In genomic region chr2:113603467-113604084, GRCh38 we compare ENCODE assay signal across 8 cellular contexts. TPM values are rescaled to one million over a fixed set of nuclear protein-coding genes. Genes with fewer than 3 reads are reported as not detected.
DNase-seq lines count a peak whose midpoint lies in the region; ATAC-seq, FAIRE-seq and TF ChIP-seq lines count a peak whose summit lies in the region.
"Not testable (repeated sequence)": the region's sequence is repeated elsewhere in the genome, so short reads cannot be mapped to it uniquely, and the experiment has no call there.

No MANE protein-coding gene starts in this region.

- not testable (repeated sequence) for H3K36me3 ChIP-seq in K562 (ENCODE audit: control insufficient read depth, insufficient read depth, low read length); cardiac muscle cell; neuron (ENCODE audit: insufficient read depth, low read length)

- H3K9me1 ChIP-seq in K562 (ENCODE audit: control insufficient read depth, insufficient read depth, low read length): not testable (repeated sequence)

- peak overlapping the region; percentile 88 for H3K27ac ChIP-seq in HL-60 (replicated peaks)
- peak overlapping the region; percentile 81 for H3K27ac ChIP-seq in K562 (ENCODE audit: extremely low read depth, low read depth, low read length)
- H3K27ac ChIP-seq in cardiac muscle cell: peak overlapping the region; percentile 93

- H3K9me3 ChIP-seq in K562 (replicated peaks; ENCODE audit: control insufficient read depth, insufficient read depth, low read depth, low read length); cardiac muscle cell (ENCODE audit: low read depth); neuron (ENCODE audit: low read length): not testable (repeated sequence)

- CTCF ChIA-PET in Calu3 (lab: Charles Lee): not testable (repeated sequence)
- CTCF ChIA-PET in WTC11 (lab: Charles Lee): interaction anchor here (1.1 to 1.3 kb wide), 2 partner anchors 97 to 116 kb away, joined by 3 to 5 read pairs; no protein-coding TSS in a partner anchor
- CTCF ChIA-PET in K562 (lab: Yijun Ruan, JAX; ENCODE audit: low intra/inter-chr PET ratio): interaction anchor here (1.3 kb wide), 1 partner anchor 117 kb away, joined by 4 read pairs; no protein-coding TSS in a partner anchor

- not testable (repeated sequence) for FAIRE-seq in K562 (lab: Jason Lieb, UNC)

- not testable (repeated sequence) for TF ChIP-seq EP300 in K562 (IDR thresholded peaks at IDR 0.05; ENCODE audit: low read length)

- H3K79me2 ChIP-seq in K562 (ENCODE audit: control insufficient read depth, insufficient read depth, low read length): not testable (repeated sequence)

- peak overlapping the region; percentile 67 to 87 for H3K9ac ChIP-seq in K562 (ENCODE audit: insufficient read depth in 1 of 2, low read depth in 2 of 2, low read length in 2 of 2)

- TF ChIP-seq RAD21 in K562 (CRISPR knock-in tag; conservative IDR thresholded peaks at IDR 0.05 in 1 of 2, IDR thresholded peaks at IDR 0.05 in 1 of 2): not testable (repeated sequence)

- TF ChIP-seq CTCF in Calu3 (IDR thresholded peaks at IDR 0.05; ENCODE audit: unreplicated experiment); HL-60 (IDR thresholded peaks at IDR 0.05; ENCODE audit: insufficient read depth, low read length); WTC11 (IDR thresholded peaks at IDR 0.05); K562 (IDR thresholded peaks at IDR 0.05 in 2 of 3, conservative IDR thresholded peaks at IDR 0.05 in 1 of 3; ENCODE audit: insufficient read depth in 2 of 3, low read depth in 1 of 3, low read length in 3 of 3); cardiac muscle cell (IDR thresholded peaks at IDR 0.05; ENCODE audit: low read depth, low read length): not testable (repeated sequence)

- WGBS in K562 (ENCODE audit: insufficient coverage, low coverage, missing lambda C conversion rate): under 1% methylated on average over 19 of the region's 84 CpGs

- H3K4me3 ChIP-seq in HL-60 (replicated peaks; ENCODE audit: insufficient read depth, low read length) (peak overlapping the region; percentile 44), K562 (peak overlapping the region; percentile 55), cardiac muscle cell (peak overlapping the region; percentile 57), neuron (ENCODE audit: low read length) (peak overlapping the region; percentile 90)

- H3K4me1 ChIP-seq in K562 (replicated peaks in 1 of 2; ENCODE audit: control insufficient read depth in 2 of 2, insufficient read depth in 2 of 2, low read length in 2 of 2); cardiac muscle cell (ENCODE audit: low read depth); neuron (ENCODE audit: insufficient read depth, low read length): not testable (repeated sequence)

- H3K9me3 Mint-ChIP-seq in Calu3 (ENCODE audit: low read depth, unreplicated experiment): not testable (repeated sequence)
- peaks cover 12% of the 10 kb centered on the region for H3K9me3 Mint-ChIP-seq in WTC11

- POLR2A ChIA-PET in WTC11 (lab: Charles Lee); K562 (lab: Yijun Ruan, JAX): not testable (repeated sequence)

- intact Hi-C loops in Calu3 (cut with micrococcal nuclease; ENCODE audit: unreplicated experiment); K562 (cut with micrococcal nuclease): not testable (repeated sequence)

- peak overlapping the region; percentile 82 for H2AFZ ChIP-seq in K562 (ENCODE audit: low read depth, low read length)
- not testable (repeated sequence) for H2AFZ ChIP-seq in neuron (ENCODE audit: low read depth, low read length)

- BruUV-seq in Calu3 (replicated peaks; lab: Mats Ljungman, UMichigan); K562 (replicated peaks; lab: Mats Ljungman, UMichigan): not testable (repeated sequence)

- H3K4me3 Mint-ChIP-seq in Calu3 (ENCODE audit: low read depth, unreplicated experiment) (peak overlapping the region; percentile 95), WTC11 (peak overlapping the region; percentile 65)

- H4K20me1 ChIP-seq in K562 (replicated peaks; ENCODE audit: control insufficient read depth, insufficient read depth, low read length): not testable (repeated sequence)

- peak; percentile 77 for TF ChIP-seq POLR2A in K562 (conservative IDR thresholded peaks at IDR 0.05)

- not testable (repeated sequence) for H3K4me1 Mint-ChIP-seq in Calu3 (ENCODE audit: low read depth, unreplicated experiment); WTC11

- H3K27ac Mint-ChIP-seq in Calu3 (ENCODE audit: unreplicated experiment) (peak overlapping the region; percentile 68), WTC11 (0 out of 2 replicates have a peak overlapping the region, but pooled peaks have one; percentile 60)

- not testable (repeated sequence) for H3K27me3 Mint-ChIP-seq in Calu3 (ENCODE audit: unreplicated experiment)
- peaks cover 13% of the 10 kb centered on the region for H3K27me3 Mint-ChIP-seq in WTC11 (ENCODE audit: low read depth)

- in situ Hi-C loops in K562 (cut with MboI): not testable (repeated sequence)

- peaks cover 13% of the 10 kb centered on the region for H3K36me3 Mint-ChIP-seq in Calu3 (ENCODE audit: insufficient read depth, unreplicated experiment)
- H3K36me3 Mint-ChIP-seq in WTC11: not testable (repeated sequence)

- not testable (repeated sequence) for H3K27me3 ChIP-seq in HL-60 (ENCODE audit: insufficient read depth, poor library complexity, severe bottlenecking); K562 (ENCODE audit: control insufficient read depth in 2 of 2, insufficient read depth in 2 of 2, low read length in 2 of 2); cardiac muscle cell; neuron (ENCODE audit: insufficient read depth, low read length)

- peak overlapping the region; percentile 80; the same call in 1 of the 2 replicates for H3K4me2 ChIP-seq in K562 (ENCODE audit: insufficient read depth, low read length)

- ATAC-seq in GM21447 (IDR thresholded peaks at IDR 0.05; ENCODE audit: unreplicated experiment) (peak; percentile 76), WTC11 (peak; percentile 92), K562 (peak; percentile 92)

- DNase-seq in Calu3 (peak; percentile 86), HL-60 (ENCODE audit: low read depth in 1 of 2, low spot score in 1 of 2) (peak; percentile 61 to 84), WTC11 (ENCODE audit: low spot score) (peak; percentile 60), K562 (ENCODE audit: extremely low read depth in 1 of 4, low spot score in 3 of 4) (peak; percentile 68 to 88 (median 74)), cardiac muscle cell (ENCODE audit: low read depth in 1 of 2, low spot score in 1 of 2) (peak; percentile 84 to 94)
- DNase-seq in stimulated activated CD8-positive, alpha-beta memory T cell treated with anti-CD3 and anti-CD28 coated beads, Interleukin-4, amount 100 ng/mL, for 4 hours (ENCODE audit: low read depth in 2 of 2, low spot score in 1 of 2): peak; percentile 61 to 75

TF ChIP-seq in WTC11, 78 proteins besides CTCF, POLR2A, EP300 and RAD21:
- TF ChIP-seq GABPB1 (CRISPR knock-in tag; IDR thresholded peaks at IDR 0.05): peak; percentile 78; the same call in 1 of the 2 replicates

RNA-seq across cellular contexts. Expression of gene RABL2A, which starts 23.5 kb away (rescaled TPM):
- total RNA-seq in Calu3 (2022): 25.6 and 29.6 TPM in 2 replicates
- total RNA-seq in WTC11 (2021): 9.3 to 11.0 TPM (median 10.5 TPM) in 3 replicates
- total RNA-seq in K562 (2011; cell fraction: chromatin; rRNA removed; ENCODE audit: low replicate concordance): 27.6 and 50.6 TPM in 2 replicates
- total RNA-seq in K562 (2011; cell fraction: nucleolus; rRNA removed): 20.1 and 30.2 TPM in 2 replicates
- total RNA-seq in K562 (2011; cell fraction: nucleoplasm; rRNA removed): 34.0 and 48.6 TPM in 2 replicates
- total RNA-seq in K562 (2014; rRNA removed): 2.2 and 3.5 TPM in 2 replicates
- 2.1 and 3.2 TPM in 2 replicates for total RNA-seq in K562 (2014; rRNA removed; fragmentation: Illumina TruSeq; extraction: Trizol)
- 3.4 and 4.8 TPM in 2 replicates for total RNA-seq in K562 (2015; rRNA removed; fragmentation: Illumina TruSeq; extraction: Trizol)
- 3.2 and 4.2 TPM in 2 replicates for total RNA-seq in K562 (2021)
- 5.3 and 5.8 TPM in 2 replicates for polyA plus RNA-seq in K562 (2011; rRNA removed)
- 4.7 and 5.1 TPM in 2 replicates for polyA plus RNA-seq in K562 (2011; cell fraction: cytosol; rRNA removed)
- 21.7 and 27.2 TPM in 2 replicates for polyA plus RNA-seq in K562 (2011; cell fraction: nucleus; rRNA removed)
- polyA plus RNA-seq in K562 (2012): 3.2 and 6.6 TPM in 2 replicates
- 2.8 and 4.7 TPM in 2 replicates for polyA plus RNA-seq in K562 (2014; fragmentation: Illumina TruSeq; extraction: Trizol)
- under 1 TPM; 0.27 to 0.34 TPM for polyA plus RNA-seq in K562 (2014; fragmentation: Nextera tagmentation; extraction: Ambion mirVana)
- polyA plus RNA-seq in K562 (2014; rRNA removed): 3.0 and 5.1 TPM in 2 replicates
- polyA minus RNA-seq in K562 (2011; rRNA and poly(A)+ RNA removed): 7.4 and 9.2 TPM in 2 replicates
- 1.3 TPM in 1 of 2 replicates, not detected in the other for polyA minus RNA-seq in K562 (2011; cell fraction: cytosol; rRNA and poly(A)+ RNA removed)
- polyA minus RNA-seq in K562 (2011; cell fraction: nucleus; rRNA and poly(A)+ RNA removed): 10.0 and 11.8 TPM in 2 replicates
- 20.9 and 25.7 TPM in 2 replicates for total RNA-seq in cardiac muscle cell
- 31.7 and 33.6 TPM in 2 replicates for polyA plus RNA-seq in cardiac muscle cell

Comparison
In these comparisons a context has a peak if more than half of its experiments do, and no peak if none do; other contexts are left out.
1. Peak in every context shown above with its lines: DNase-seq, ATAC-seq, H3K4me3 ChIP-seq and H3K27ac ChIP-seq.